1 cellular context compared by ENCODE assay signal in the genomic region with DNA sequence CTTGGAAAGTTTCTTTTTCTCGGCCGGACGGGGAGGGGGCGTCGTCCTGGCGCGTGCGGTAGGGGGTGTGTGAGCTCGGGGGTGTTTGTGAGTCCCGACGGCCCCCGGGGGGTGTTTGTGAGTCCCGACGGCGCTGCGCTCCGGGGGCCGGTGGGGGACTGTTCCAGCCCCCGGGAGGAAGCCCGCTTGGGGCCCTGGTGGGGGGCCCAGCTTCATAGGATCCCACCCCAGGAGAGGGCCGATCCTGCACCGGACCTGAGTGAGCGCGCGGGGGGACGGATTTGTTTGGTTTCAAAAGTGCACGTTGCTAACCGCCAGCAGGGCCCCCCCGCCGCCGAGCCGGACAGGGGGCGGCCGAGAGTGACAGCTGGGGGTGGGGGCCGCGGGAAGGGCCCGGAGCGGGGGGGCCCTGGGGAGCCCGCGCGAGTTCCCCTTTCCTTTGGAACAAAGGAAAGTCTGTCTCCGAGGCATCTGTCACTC.
TF ChIP-seq lines count a peak whose summit lies in the region.

No MANE protein-coding gene starts in this region.

TF ChIP-seq in HepG2, 621 proteins besides CTCF, POLR2A, EP300 and RAD21 (continued from another document):
- TF ChIP-seq, protein P1, sequence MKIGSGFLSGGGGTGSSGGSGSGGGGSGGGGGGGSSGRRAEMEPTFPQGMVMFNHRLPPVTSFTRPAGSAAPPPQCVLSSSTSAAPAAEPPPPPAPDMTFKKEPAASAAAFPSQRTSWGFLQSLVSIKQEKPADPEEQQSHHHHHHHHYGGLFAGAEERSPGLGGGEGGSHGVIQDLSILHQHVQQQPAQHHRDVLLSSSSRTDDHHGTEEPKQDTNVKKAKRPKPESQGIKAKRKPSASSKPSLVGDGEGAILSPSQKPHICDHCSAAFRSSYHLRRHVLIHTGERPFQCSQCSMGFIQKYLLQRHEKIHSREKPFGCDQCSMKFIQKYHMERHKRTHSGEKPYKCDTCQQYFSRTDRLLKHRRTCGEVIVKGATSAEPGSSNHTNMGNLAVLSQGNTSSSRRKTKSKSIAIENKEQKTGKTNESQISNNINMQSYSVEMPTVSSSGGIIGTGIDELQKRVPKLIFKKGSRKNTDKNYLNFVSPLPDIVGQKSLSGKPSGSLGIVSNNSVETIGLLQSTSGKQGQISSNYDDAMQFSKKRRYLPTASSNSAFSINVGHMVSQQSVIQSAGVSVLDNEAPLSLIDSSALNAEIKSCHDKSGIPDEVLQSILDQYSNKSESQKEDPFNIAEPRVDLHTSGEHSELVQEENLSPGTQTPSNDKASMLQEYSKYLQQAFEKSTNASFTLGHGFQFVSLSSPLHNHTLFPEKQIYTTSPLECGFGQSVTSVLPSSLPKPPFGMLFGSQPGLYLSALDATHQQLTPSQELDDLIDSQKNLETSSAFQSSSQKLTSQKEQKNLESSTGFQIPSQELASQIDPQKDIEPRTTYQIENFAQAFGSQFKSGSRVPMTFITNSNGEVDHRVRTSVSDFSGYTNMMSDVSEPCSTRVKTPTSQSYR (CRISPR knock-in tag; IDR thresholded peaks at IDR 0.05; ENCODE audit: borderline replicate concordance): 0 out of 2 replicates have a peak, but pooled peaks have one; percentile 31
- TF ChIP-seq SRSF1 (optimal IDR thresholded peaks at IDR 0.05; ENCODE audit: low read depth, low read length): peak; percentile 99
- 0 out of 2 replicates have a peak, but pooled peaks have one; percentile 41 for TF ChIP-seq ZNF678 (CRISPR knock-in tag; IDR thresholded peaks at IDR 0.05)
- TF ChIP-seq, protein P2, sequence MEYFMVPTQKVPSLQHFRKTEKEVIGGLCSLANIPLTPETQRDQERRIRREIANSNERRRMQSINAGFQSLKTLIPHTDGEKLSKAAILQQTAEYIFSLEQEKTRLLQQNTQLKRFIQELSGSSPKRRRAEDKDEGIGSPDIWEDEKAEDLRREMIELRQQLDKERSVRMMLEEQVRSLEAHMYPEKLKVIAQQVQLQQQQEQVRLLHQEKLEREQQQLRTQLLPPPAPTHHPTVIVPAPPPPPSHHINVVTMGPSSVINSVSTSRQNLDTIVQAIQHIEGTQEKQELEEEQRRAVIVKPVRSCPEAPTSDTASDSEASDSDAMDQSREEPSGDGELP (IDR thresholded peaks at IDR 0.05; ENCODE audit: borderline replicate concordance, low read depth): peak; percentile 57; the same call in 1 of the 2 replicates
- TF ChIP-seq HMGA1 (CRISPR knock-in tag; conservative IDR thresholded peaks at IDR 0.05): no peak
- TF ChIP-seq RXRA (CRISPR knock-in tag; IDR thresholded peaks at IDR 0.05): 0 out of 2 replicates have a peak, but pooled peaks have one; percentile 37
- no peak for TF ChIP-seq ZNF510 (CRISPR knock-in tag; IDR thresholded peaks at IDR 0.05; ENCODE audit: low read depth)
- peak; percentile 8; the same call in 1 of the 2 replicates for TF ChIP-seq HDAC2 (CRISPR knock-in tag; IDR thresholded peaks at IDR 0.05)
- TF ChIP-seq ZFP41 (CRISPR knock-in tag; IDR thresholded peaks at IDR 0.05; ENCODE audit: borderline replicate concordance): peak; percentile 73; the same call in 1 of the 2 replicates
- TF ChIP-seq, protein P3, sequence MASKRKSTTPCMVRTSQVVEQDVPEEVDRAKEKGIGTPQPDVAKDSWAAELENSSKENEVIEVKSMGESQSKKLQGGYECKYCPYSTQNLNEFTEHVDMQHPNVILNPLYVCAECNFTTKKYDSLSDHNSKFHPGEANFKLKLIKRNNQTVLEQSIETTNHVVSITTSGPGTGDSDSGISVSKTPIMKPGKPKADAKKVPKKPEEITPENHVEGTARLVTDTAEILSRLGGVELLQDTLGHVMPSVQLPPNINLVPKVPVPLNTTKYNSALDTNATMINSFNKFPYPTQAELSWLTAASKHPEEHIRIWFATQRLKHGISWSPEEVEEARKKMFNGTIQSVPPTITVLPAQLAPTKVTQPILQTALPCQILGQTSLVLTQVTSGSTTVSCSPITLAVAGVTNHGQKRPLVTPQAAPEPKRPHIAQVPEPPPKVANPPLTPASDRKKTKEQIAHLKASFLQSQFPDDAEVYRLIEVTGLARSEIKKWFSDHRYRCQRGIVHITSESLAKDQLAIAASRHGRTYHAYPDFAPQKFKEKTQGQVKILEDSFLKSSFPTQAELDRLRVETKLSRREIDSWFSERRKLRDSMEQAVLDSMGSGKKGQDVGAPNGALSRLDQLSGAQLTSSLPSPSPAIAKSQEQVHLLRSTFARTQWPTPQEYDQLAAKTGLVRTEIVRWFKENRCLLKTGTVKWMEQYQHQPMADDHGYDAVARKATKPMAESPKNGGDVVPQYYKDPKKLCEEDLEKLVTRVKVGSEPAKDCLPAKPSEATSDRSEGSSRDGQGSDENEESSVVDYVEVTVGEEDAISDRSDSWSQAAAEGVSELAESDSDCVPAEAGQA (IDR thresholded peaks at IDR 0.05; ENCODE audit: low read depth): no peak
- TF ChIP-seq, protein P3 (CRISPR knock-in tag; IDR thresholded peaks at IDR 0.05; ENCODE audit: borderline replicate concordance): 0 out of 2 replicates have a peak, but pooled peaks have one; percentile 27
- no peak for TF ChIP-seq RORA (CRISPR knock-in tag; IDR thresholded peaks at IDR 0.05)
- TF ChIP-seq ZSCAN25 (CRISPR knock-in tag; IDR thresholded peaks at IDR 0.05): no peak; the same call in 1 of the 2 replicates
- TF ChIP-seq ZNF788 (CRISPR knock-in tag; IDR thresholded peaks at IDR 0.05; ENCODE audit: borderline replicate concordance): 0 out of 2 replicates have a peak, but pooled peaks have one; percentile 7
- 0 out of 2 replicates have a peak, but pooled peaks have one; percentile 36 for TF ChIP-seq FLYWCH1 (CRISPR knock-in tag; IDR thresholded peaks at IDR 0.05)
- TF ChIP-seq, protein P4, sequence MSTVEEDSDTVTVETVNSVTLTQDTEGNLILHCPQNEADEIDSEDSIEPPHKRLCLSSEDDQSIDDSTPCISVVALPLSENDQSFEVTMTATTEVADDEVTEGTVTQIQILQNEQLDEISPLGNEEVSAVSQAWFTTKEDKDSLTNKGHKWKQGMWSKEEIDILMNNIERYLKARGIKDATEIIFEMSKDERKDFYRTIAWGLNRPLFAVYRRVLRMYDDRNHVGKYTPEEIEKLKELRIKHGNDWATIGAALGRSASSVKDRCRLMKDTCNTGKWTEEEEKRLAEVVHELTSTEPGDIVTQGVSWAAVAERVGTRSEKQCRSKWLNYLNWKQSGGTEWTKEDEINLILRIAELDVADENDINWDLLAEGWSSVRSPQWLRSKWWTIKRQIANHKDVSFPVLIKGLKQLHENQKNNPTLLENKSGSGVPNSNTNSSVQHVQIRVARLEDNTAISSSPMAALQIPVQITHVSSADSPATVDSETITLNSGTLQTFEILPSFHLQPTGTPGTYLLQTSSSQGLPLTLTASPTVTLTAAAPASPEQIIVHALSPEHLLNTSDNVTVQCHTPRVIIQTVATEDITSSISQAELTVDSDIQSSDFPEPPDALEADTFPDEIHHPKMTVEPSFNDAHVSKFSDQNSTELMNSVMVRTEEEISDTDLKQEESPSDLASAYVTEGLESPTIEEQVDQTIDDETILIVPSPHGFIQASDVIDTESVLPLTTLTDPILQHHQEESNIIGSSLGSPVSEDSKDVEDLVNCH (CRISPR knock-in tag; IDR thresholded peaks at IDR 0.05): no peak
- TF ChIP-seq MATR3 (CRISPR knock-in tag; IDR thresholded peaks at IDR 0.05): no peak
- TF ChIP-seq, protein P5, sequence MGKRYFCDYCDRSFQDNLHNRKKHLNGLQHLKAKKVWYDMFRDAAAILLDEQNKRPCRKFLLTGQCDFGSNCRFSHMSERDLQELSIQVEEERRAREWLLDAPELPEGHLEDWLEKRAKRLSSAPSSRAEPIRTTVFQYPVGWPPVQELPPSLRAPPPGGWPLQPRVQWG (CRISPR knock-in tag; IDR thresholded peaks at IDR 0.05; ENCODE audit: borderline replicate concordance, low read depth): no peak
- TF ChIP-seq ZNF891 (CRISPR knock-in tag; IDR thresholded peaks at IDR 0.05): peak; percentile 55; the same call in 1 of the 2 replicates
